Comparison of ENCODE assay signal across 35 cellular contexts in genomic region chr2:137900421-137901141, GRCh38.
DNase-seq lines count a peak whose midpoint lies in the region; ATAC-seq, FAIRE-seq and TF ChIP-seq lines count a peak whose summit lies in the region.
"Had no signal": no experiment of that assay in that cellular context is flagged by ENCODE, and none has a peak within 500 bp of the region (broad histone marks: within the 10 kb centered on the region; RNA-seq: fewer than 3 reads in every experiment).

No MANE protein-coding gene starts in this region.

- 22% methylated on average over 4 of the region's 4 CpGs for WGBS in HepG2 (ENCODE audit: low lambda C conversion rate)
- 69% methylated on average over 4 of the region's 4 CpGs for WGBS in right lobe of liver (ENCODE audit: insufficient coverage, low coverage, low lambda C conversion rate, missing lambda C conversion rate)
- WGBS in GM12878 (ENCODE audit: insufficient coverage, insufficient replicate concordance, low lambda C conversion rate, missing lambda C conversion rate) = 15% methylated on average over 4 of the region's 4 CpGs
- WGBS in K562 (ENCODE audit: insufficient coverage, low coverage, missing lambda C conversion rate) = 6% methylated on average over 4 of the region's 4 CpGs

- TF ChIP-seq RAD21 in HepG2 (CRISPR knock-in tag; IDR thresholded peaks at IDR 0.05) (no peak), GM12878 (IDR thresholded peaks at IDR 0.05; ENCODE audit: insufficient read depth, low read depth, low read length) (no peak), K562 (CRISPR knock-in tag; conservative IDR thresholded peaks at IDR 0.05 in 1 of 2, IDR thresholded peaks at IDR 0.05 in 1 of 2) (no peak)

- BruUV-seq in HepG2 (replicated peaks; lab: Mats Ljungman, UMichigan) = no TSS peak
- BruUV-seq in GM12878 (replicated peaks; lab: Mats Ljungman, UMichigan) = no TSS peak
- BruUV-seq in K562 (replicated peaks; lab: Mats Ljungman, UMichigan) = no TSS peak

- no peaks in the 10 kb centered on the region for H3K9me1 ChIP-seq in K562 (ENCODE audit: control insufficient read depth, insufficient read depth, low read length)

- no peaks in the 10 kb centered on the region for H3K27me3 ChIP-seq in HepG2 (ENCODE audit: control insufficient read depth in 1 of 2, insufficient read depth in 2 of 2, low read length in 2 of 2)
- H3K27me3 ChIP-seq in right lobe of liver = no peaks in the 10 kb centered on the region
- no peaks in the 10 kb centered on the region; a peak in 1 of 4 replicates for H3K27me3 ChIP-seq in GM12878 (replicated peaks in 1 of 2; ENCODE audit: control insufficient read depth in 2 of 2, insufficient read depth in 2 of 2, low read length in 1 of 2)
- peaks cover 0 to 4% of the 10 kb centered on the region in 2 experiments; a peak in 1 of 5 replicates for H3K27me3 ChIP-seq in K562 (ENCODE audit: control insufficient read depth in 2 of 2, insufficient read depth in 2 of 2, low read length in 2 of 2)
- H3K27me3 ChIP-seq: BE2C; BLaER1; BLaER1 treated with 17β-estradiol and CSF1 and Interleukin-3, amounts not matched to agents 10 nM and 100 nM had no signal

- in situ Hi-C loops in HepG2 (cut with HindIII; ENCODE audit: extremely low pct_ligation_motif_present, low pct_unique_long_range_greater_than_20kb) (loop anchor here (10.0 kb wide), 1 partner anchor 474 kb away; no protein-coding TSS in a partner anchor), GM12878 (cut with MboI) (no loop called here), K562 (cut with MboI) (no loop called here)

- H3K36me3 ChIP-seq in HepG2 (replicated peaks in 1 of 2; ENCODE audit: control insufficient read depth in 1 of 2, insufficient read depth in 2 of 2, low read length in 2 of 2) (no peaks in the 10 kb centered on the region), right lobe of liver (no peaks in the 10 kb centered on the region), GM12878 (ENCODE audit: control insufficient read depth in 2 of 2, insufficient read depth in 2 of 2, low read length in 1 of 2) (no peaks in the 10 kb centered on the region), K562 (ENCODE audit: control insufficient read depth, insufficient read depth, low read length) (no peaks in the 10 kb centered on the region)
- H3K36me3 ChIP-seq: BE2C; BLaER1; BLaER1 treated with 17β-estradiol and CSF1 and Interleukin-3, amounts not matched to agents 10 nM and 100 nM had no signal

- FAIRE-seq in HepG2 (lab: Jason Lieb, UNC) = no peak
- no peak for FAIRE-seq in GM12878 (lab: Jason Lieb, UNC)
- FAIRE-seq in K562 (lab: Jason Lieb, UNC) = no peak
- FAIRE-seq: A204.1, A549, D721Med had no signal

- H3K4me1 ChIP-seq in HepG2 (ENCODE audit: insufficient read depth, low read length) (peaks cover 23% of the 10 kb centered on the region), right lobe of liver (no peaks in the 10 kb centered on the region), GM12878 (ENCODE audit: control insufficient read depth, insufficient read depth, low read length) (no peaks in the 10 kb centered on the region), K562 (replicated peaks in 1 of 2; ENCODE audit: control insufficient read depth in 2 of 2, insufficient read depth in 2 of 2, low read length in 2 of 2) (no peaks in the 10 kb centered on the region)
- H3K4me1 ChIP-seq: A549; BE2C; BLaER1; BLaER1 treated with 17β-estradiol and CSF1 and Interleukin-3, amounts not matched to agents 10 nM and 100 nM had no signal

- ATAC-seq in HepG2 (no peak), right lobe of liver (no peak), GM12878 (no peak), K562 (no peak), GM19452 (IDR thresholded peaks at IDR 0.05; ENCODE audit: unreplicated experiment) (no peak)
- ATAC-seq: A549; CD8-positive, alpha-beta T cell had no signal

- H2AFZ ChIP-seq in HepG2 (ENCODE audit: low read length) = no peak overlapping the region
- H2AFZ ChIP-seq in GM12878 (ENCODE audit: control insufficient read depth, low read depth, low read length) = no peak overlapping the region
- H2AFZ ChIP-seq in K562 (ENCODE audit: low read depth, low read length) = no peak overlapping the region

- SMC1A ChIA-PET in GM12878 (lab: Charles Lee; ENCODE audit: uncharacterized antibody, unreplicated experiment) = no interaction called here

- DNase-seq in HepG2 (ENCODE audit: low spot score) (no peak), right lobe of liver (no peak), HEK293T (ENCODE audit: extremely low spot score) (no peak), GM12878 (ENCODE audit: low read depth, low spot score) (no peak), K562 (ENCODE audit: extremely low read depth in 1 of 4, low spot score in 3 of 4) (no peak), NCI-H446 (lab: John Stamatoyannopoulos, UW) (no peak)
- DNase-seq in activated CD8-positive, alpha-beta memory T cell treated with anti-CD3 and anti-CD28 coated beads, Interleukin-2, amount 50 U/mL, for 4 hours = no peak
- DNase-seq: 8988T; ACHN; AML-193; BE2C; C1 segment of cervical spinal cord; Caco-2; Calu3; CD4-positive, alpha-beta memory T cell; CD4-positive, alpha-beta T cell; CD4-positive, CD25-positive, alpha-beta regulatory T cell; CD8-positive, alpha-beta memory T cell; CD8-positive, alpha-beta T cell; COR-L47; DMS 273 treated with DMSO at 0.1 percent for 48 hours; DMS153; DMS53; DMS79; DMS79 treated with DMSO at 0.1 percent for 48 hours; DND-41; EL had no signal

- H3K79me2 ChIP-seq in HepG2 (ENCODE audit: insufficient read depth, low read length) (no peaks in the 10 kb centered on the region), GM12878 (ENCODE audit: control insufficient read depth, insufficient read depth, low read length) (no peaks in the 10 kb centered on the region), K562 (ENCODE audit: control insufficient read depth, insufficient read depth, low read length) (no peaks in the 10 kb centered on the region)

- POLR2A ChIA-PET in HepG2 (lab: Yijun Ruan, JAX) = no interaction called here
- POLR2A ChIA-PET in HEK293T (lab: Yijun Ruan, JAX) = no interaction called here
- POLR2A ChIA-PET in GM12878 (lab: Charles Lee) = no interaction called here
- POLR2A ChIA-PET in K562 (lab: Yijun Ruan, JAX) = no interaction called here

- H3K9me3 ChIP-seq in HepG2 (ENCODE audit: low read length) = no peaks in the 10 kb centered on the region
- H3K9me3 ChIP-seq in right lobe of liver = no peaks in the 10 kb centered on the region
- H3K9me3 ChIP-seq in GM12878 (replicated peaks; ENCODE audit: control insufficient read depth, insufficient read depth, low read length) = no peaks in the 10 kb centered on the region
- no peaks in the 10 kb centered on the region for H3K9me3 ChIP-seq in K562 (replicated peaks; ENCODE audit: control insufficient read depth, insufficient read depth, low read depth, low read length)
- H3K9me3 ChIP-seq: A549; BE2C; BLaER1; BLaER1 treated with 17β-estradiol and CSF1 and Interleukin-3, amounts not matched to agents 10 nM and 100 nM; Caco-2 had no signal

- CTCF ChIA-PET in HepG2 (lab: Yijun Ruan, JAX; ENCODE audit: low intra/inter-chr PET ratio, low total read pairs) (no interaction called here), HEK293T (lab: Yijun Ruan, JAX) (interaction anchor here (0.8 kb wide), 1 partner anchor 12 kb away, joined by 5 read pairs; no protein-coding TSS in a partner anchor), GM12878 (lab: Yijun Ruan, JAX) (interaction anchor here (0.6 to 1.6 kb wide), 4 partner anchors 14 to 927 kb away, joined by 3 to 4 read pairs (median 3); no protein-coding TSS in a partner anchor), K562 (lab: Yijun Ruan, JAX; ENCODE audit: low intra/inter-chr PET ratio) (no interaction called here)

- TF ChIP-seq EP300 in HepG2 (IDR thresholded peaks at IDR 0.05; ENCODE audit: low read depth in 2 of 2, low read length in 2 of 2) (no peak), HepG2 (CRISPR knock-in tag; IDR thresholded peaks at IDR 0.05; ENCODE audit: borderline replicate concordance) (no peak), GM12878 (IDR thresholded peaks at IDR 0.05; ENCODE audit: borderline replicate concordance in 1 of 2, control insufficient read depth in 1 of 2, low read depth in 2 of 2, low read length in 2 of 2) (no peak), K562 (IDR thresholded peaks at IDR 0.05; ENCODE audit: low read length) (no peak)

- H3K4me2 ChIP-seq in HepG2 (ENCODE audit: low read depth, low read length) (no peak overlapping the region), GM12878 (ENCODE audit: control insufficient read depth, insufficient read depth) (no peak overlapping the region), K562 (ENCODE audit: insufficient read depth, low read length) (no peak overlapping the region)
- H3K4me2 ChIP-seq: A549; BLaER1; BLaER1 treated with 17β-estradiol and CSF1 and Interleukin-3, amounts not matched to agents 10 nM and 100 nM had no signal

- TF ChIP-seq CTCF in HepG2 (CRISPR knock-in tag; IDR thresholded peaks at IDR 0.05) (no peak), right lobe of liver (IDR thresholded peaks at IDR 0.05) (no peak), GM12878 (IDR thresholded peaks at IDR 0.05 in 2 of 3, conservative IDR thresholded peaks at IDR 0.05 in 1 of 3; ENCODE audit: control insufficient read depth in 2 of 3, extremely low read depth in 1 of 3, insufficient read depth in 1 of 3, low read depth in 3 of 3, low read length in 3 of 3) (no peak), K562 (IDR thresholded peaks at IDR 0.05 in 2 of 3, conservative IDR thresholded peaks at IDR 0.05 in 1 of 3; ENCODE audit: insufficient read depth in 2 of 3, low read depth in 1 of 3, low read length in 3 of 3) (no peak)

- H3K4me3 ChIP-seq in HepG2 (replicated peaks in 1 of 3; ENCODE audit: insufficient read depth in 1 of 3, low read depth in 2 of 3, low read length in 3 of 3) (no peak overlapping the region), right lobe of liver (no peak overlapping the region), GM12878 (no peak overlapping the region), K562 (no peak overlapping the region)
- H3K4me3 ChIP-seq: A549; BLaER1; BLaER1 treated with 17β-estradiol and CSF1 and Interleukin-3, amounts not matched to agents 10 nM and 100 nM had no signal

- intact Hi-C loops in HepG2 (cut with micrococcal nuclease; ENCODE audit: unreplicated experiment) (no loop called here), right lobe of liver (cut with DNase I) (no loop called here), GM12878 (cut with micrococcal nuclease; ENCODE audit: unreplicated experiment) (no loop called here), K562 (cut with micrococcal nuclease) (no loop called here)

- H3K9ac ChIP-seq in HepG2 (ENCODE audit: insufficient read depth, low read depth, low read length) = no peak overlapping the region
- H3K9ac ChIP-seq in GM12878 (ENCODE audit: control insufficient read depth, insufficient read depth, low read length) = no peak overlapping the region
- H3K9ac ChIP-seq in K562 (ENCODE audit: insufficient read depth in 1 of 2, low read depth in 2 of 2, low read length in 2 of 2) = no peak overlapping the region
- H3K9ac ChIP-seq: BLaER1; BLaER1 treated with 17β-estradiol and CSF1 and Interleukin-3, amounts not matched to agents 10 nM and 100 nM had no signal

- H4K20me1 ChIP-seq in HepG2 (ENCODE audit: insufficient read depth, low read length) = no peaks in the 10 kb centered on the region
- H4K20me1 ChIP-seq in GM12878 (ENCODE audit: control insufficient read depth, insufficient read depth) = no peaks in the 10 kb centered on the region
- no peaks in the 10 kb centered on the region for H4K20me1 ChIP-seq in K562 (replicated peaks; ENCODE audit: control insufficient read depth, insufficient read depth, low read length)
- H4K20me1 ChIP-seq: BLaER1; BLaER1 treated with 17β-estradiol and CSF1 and Interleukin-3, amounts not matched to agents 10 nM and 100 nM had no signal

- RAD21 ChIA-PET in GM12878 (lab: Charles Lee; ENCODE audit: unreplicated experiment) = no interaction called here

- H3K27ac ChIP-seq in HepG2 (ENCODE audit: extremely low read length, insufficient read depth, low read length) (no peak overlapping the region), right lobe of liver (no peak overlapping the region), GM12878 (ENCODE audit: control insufficient read depth, insufficient read depth) (no peak overlapping the region), K562 (ENCODE audit: extremely low read depth, low read depth, low read length) (no peak overlapping the region)
- H3K27ac ChIP-seq: 22Rv1; A549; BLaER1; BLaER1 treated with 17β-estradiol and CSF1 and Interleukin-3, amounts not matched to agents 10 nM and 100 nM; C4-2B had no signal

- no peak for TF ChIP-seq POLR2A in HepG2 (IDR thresholded peaks at IDR 0.05; ENCODE audit: insufficient read depth in 1 of 2, low read depth in 2 of 2, low read length in 2 of 2)
- no peak for TF ChIP-seq POLR2A in right lobe of liver (IDR thresholded peaks at IDR 0.05)
- TF ChIP-seq POLR2A in GM12878 (IDR thresholded peaks at IDR 0.05; ENCODE audit: low read depth, low read length) = no peak
- no peak for TF ChIP-seq POLR2A in K562 (conservative IDR thresholded peaks at IDR 0.05)

Comparison
In these comparisons a context has a peak if more than half of its experiments do, and no peak if none do; other contexts are left out.
1. CTCF ChIA-PET loops: an anchor here in HEK293T (0.8 kb wide) and GM12878 (0.6 to 1.6 kb wide); none called in HepG2 and K562.